28 cellular contexts compared by ENCODE assay signal in the genomic region with DNA sequence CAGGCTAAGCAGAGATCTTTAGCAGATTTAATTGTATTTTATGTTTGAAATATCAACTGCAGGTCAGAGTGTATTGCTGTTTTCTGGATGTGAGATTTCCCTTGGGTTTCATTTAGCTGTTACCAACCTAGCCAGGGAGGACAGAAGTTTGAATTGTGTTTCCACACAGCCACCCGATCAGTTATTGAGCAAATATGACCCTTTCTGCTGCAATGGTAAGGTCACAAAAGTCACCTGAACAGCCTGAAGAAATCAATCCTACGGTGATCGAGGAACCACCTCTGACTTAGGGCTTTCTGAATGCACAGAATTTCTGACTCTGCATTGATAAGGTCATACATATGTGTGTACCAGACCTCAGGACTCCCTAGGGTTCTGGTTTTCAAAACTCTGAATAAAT.
"Had no signal": no experiment of that assay in that cellular context is flagged by ENCODE, and none has a peak within 500 bp of the region (broad histone marks: within the 10 kb centered on the region; RNA-seq: fewer than 3 reads in every experiment).

No MANE protein-coding gene starts in this region.

- H3K4me3 ChIP-seq: esophagus squamous epithelium, gastroesophageal sphincter had no signal

- H3K36me3 ChIP-seq: brain microvascular endothelial cell, esophagus squamous epithelium, gastroesophageal sphincter, WERI-Rb-1 had no signal

- H3K27me3 ChIP-seq: brain microvascular endothelial cell, esophagus squamous epithelium, gastroesophageal sphincter had no signal

- H3K27ac ChIP-seq: brain microvascular endothelial cell, epithelial cell of prostate, esophagus squamous epithelium, gastroesophageal sphincter, WERI-Rb-1 had no signal

- DNase-seq: activated CD4-positive, alpha-beta T cell treated with anti-CD3 and anti-CD28 coated beads for 36 hours; activated CD4-positive, alpha-beta T cell treated with anti-CD3 and anti-CD28 coated beads, Interleukin-2, amount 50 U/mL, for 1 hour; activated CD4-positive, alpha-beta T cell treated with anti-CD3 and anti-CD28 coated beads, Interleukin-2, amount 50 U/mL, for 48 hours; activated CD4-positive, CD25-positive, alpha-beta regulatory T cell; activated CD4-positive, CD25-positive, alpha-beta regulatory T cell treated with anti-CD3 and anti-CD28 coated beads, Interleukin-2, amount 50 U/mL, for 72 hours; activated CD8-positive, alpha-beta memory T cell treated with anti-CD3 and anti-CD28 coated beads for 24 hours; activated CD8-positive, alpha-beta T cell treated with anti-CD3 and anti-CD28 coated beads for 36 hours; activated effector memory CD4-positive, alpha-beta T cell treated with Interleukin-2 at 50 U/mL for 16 hours; activated gamma-delta T cell treated with Interleukin-2 at 50 U/mL for 16 hours; activated naive CD4-positive, alpha-beta T cell treated with anti-CD3 and anti-CD28 coated beads, Interleukin-2, amount 50 U/mL, for 16 hours; activated naive CD4-positive, alpha-beta T cell treated with Interleukin-2 at 50 U/mL for 16 hours; activated T-cell treated with anti-CD3 and anti-CD28 coated beads, Interleukin-2, amount 50 U/mL, for 4 hours; amniotic stem cell; anterior cingulate cortex; brain microvascular endothelial cell; cortex of kidney; dermis blood vessel endothelial cell; effector CD4-positive, alpha-beta T cell; effector memory CD8-positive, alpha-beta T cell; esophagus squamous epithelium; foreskin melanocyte; T-helper 1 cell; T-helper 17 cell; T1000; WERI-Rb-1 had no signal

- ATAC-seq: activated CD4-positive, alpha-beta T cell treated with anti-CD3 and anti-CD28 coated beads for 36 hours; activated CD8-positive, alpha-beta T cell treated with anti-CD3 and anti-CD28 coated beads for 36 hours; activated T-cell treated with anti-CD3 and anti-CD28 coated beads, Interleukin-2, amount 50 U/mL, for 4 hours; activated T-helper 17 cell treated with anti-CD3 and anti-CD28 coated beads, Interleukin-2, amount 50 U/mL, for 72 hours; effector memory CD8-positive, alpha-beta T cell; gastroesophageal sphincter; T-helper 17 cell had no signal

- H3K9me3 ChIP-seq: esophagus squamous epithelium, gastroesophageal sphincter had no signal
